Comparison of ENCODE assay signal across 12 cellular contexts in genomic region chr21:42574234-42575027, GRCh38.
DNase-seq lines count a peak whose midpoint lies in the region; ATAC-seq, FAIRE-seq and TF ChIP-seq lines count a peak whose summit lies in the region.
"Had no signal": no experiment of that assay in that cellular context is flagged by ENCODE, and none has a peak within 500 bp of the region (broad histone marks: within the 10 kb centered on the region; RNA-seq: fewer than 3 reads in every experiment).

No MANE protein-coding gene starts in this region.

- ATAC-seq in WTC11 (no peak), GM21515 (IDR thresholded peaks at IDR 0.05; ENCODE audit: unreplicated experiment) (no peak), HG02588 (IDR thresholded peaks at IDR 0.05; ENCODE audit: unreplicated experiment) (no peak), GM18517 (IDR thresholded peaks at IDR 0.05; ENCODE audit: unreplicated experiment) (no peak)
- ATAC-seq: naive thymus-derived CD8-positive, alpha-beta T cell; stimulated activated naive CD8-positive, alpha-beta T cell treated with anti-CD3 and anti-CD28 coated beads, Interleukin-15, Interleukin-2, amounts not matched to agents 100 U/mL and 50 U/mL, for 24 hours had no signal

- H3K27ac Mint-ChIP-seq in WTC11, result no peak overlapping the region
- H3K27ac Mint-ChIP-seq: activated T-helper 1 cell treated with anti-CD3 and anti-CD28 coated beads, Interleukin-12 subunit alpha, Interleukin-12 subunit beta, Interleukin-2, Interleukin-4 antibody, amounts not matched to agents 30 ng/mL and 10 ng/mL and 1 ng/mL, durations not matched to agents 14 hours and 24 hours and 36 hours; CD4-positive, alpha-beta memory T cell had no signal

- no peaks in the 10 kb centered on the region for H3K9me1 ChIP-seq in keratinocyte (ENCODE audit: control insufficient read depth, extremely low read depth, insufficient read depth, low read length)

- H3K27ac ChIP-seq in keratinocyte (ENCODE audit: control insufficient read depth, insufficient read depth, low read length), result no peak overlapping the region

- DNase-seq in AG04449 (ENCODE audit: low read depth, low spot score), result no peak
- peak; percentile 14 for DNase-seq in WTC11 (ENCODE audit: low spot score)
- no peak for DNase-seq in keratinocyte (ENCODE audit: low read depth, low spot score)
- DNase-seq in SK-N-DZ (ENCODE audit: low spot score), result no peak
- DNase-seq: CD4-positive, alpha-beta memory T cell; stimulated activated naive CD8-positive, alpha-beta T cell treated with anti-CD3 and anti-CD28 coated beads, Interleukin-15, Interleukin-2, amounts not matched to agents 100 U/mL and 50 U/mL, for 24 hours had no signal

- dilution Hi-C loops in keratinocyte (cut with MboI; ENCODE audit: extremely low pct_ligation_motif_present, low sequenced_read_pairs), result no loop called here

- H3K27me3 ChIP-seq in keratinocyte (ENCODE audit: control insufficient read depth, extremely low read depth, insufficient read depth, low read length), result no peaks in the 10 kb centered on the region

- CTCF ChIA-PET in AG04449 (lab: Yijun Ruan, JAX) (interaction anchor here (0.8 kb wide), 1 partner anchor 10 kb away, joined by 3 read pairs; no protein-coding TSS in a partner anchor), WTC11 (lab: Charles Lee) (interaction anchor here (1.1 kb wide), 1 partner anchor 19 kb away, joined by 3 read pairs; no protein-coding TSS in a partner anchor)

- peaks cover 0 to 6% of the 10 kb centered on the region in 2 experiments for H3K36me3 ChIP-seq in keratinocyte (ENCODE audit: control insufficient read depth in 2 of 2, extremely low read depth in 1 of 2, insufficient read depth in 2 of 2, low read length in 2 of 2)

- no peak overlapping the region for H2AFZ ChIP-seq in keratinocyte (ENCODE audit: control insufficient read depth, low read length)

- no peaks in the 10 kb centered on the region for H3K9me3 ChIP-seq in keratinocyte (ENCODE audit: control insufficient read depth, low read depth, low read length)

- H3K9ac ChIP-seq in keratinocyte (ENCODE audit: control insufficient read depth, extremely low read depth, insufficient read depth, low read length), result no peak overlapping the region

- H3K4me1 ChIP-seq in keratinocyte (ENCODE audit: control insufficient read depth, extremely low read depth, insufficient read depth, low read length), result no peaks in the 10 kb centered on the region

- no peaks in the 10 kb centered on the region for H3K27me3 Mint-ChIP-seq in WTC11 (ENCODE audit: low read depth)
- H3K27me3 Mint-ChIP-seq: CD4-positive, alpha-beta memory T cell; naive thymus-derived CD8-positive, alpha-beta T cell had no signal

- H3K4me3 Mint-ChIP-seq in WTC11, result no peak overlapping the region
- H3K4me3 Mint-ChIP-seq: activated T-helper 1 cell treated with anti-CD3 and anti-CD28 coated beads, Interleukin-12 subunit alpha, Interleukin-12 subunit beta, Interleukin-2, Interleukin-4 antibody, amounts not matched to agents 30 ng/mL and 10 ng/mL and 1 ng/mL, durations not matched to agents 14 hours and 24 hours and 36 hours; CD4-positive, alpha-beta memory T cell; naive thymus-derived CD8-positive, alpha-beta T cell had no signal

- no peak overlapping the region for H3K4me2 ChIP-seq in keratinocyte (ENCODE audit: control insufficient read depth, extremely low read depth, insufficient read depth, low read depth, low read length)

- POLR2A ChIA-PET in AG04449 (lab: Yijun Ruan, JAX), result no interaction called here
- POLR2A ChIA-PET in WTC11 (lab: Charles Lee), result no interaction called here

- H3K36me3 Mint-ChIP-seq in WTC11, result peaks cover 47% of the 10 kb centered on the region

- no peaks in the 10 kb centered on the region for H4K20me1 ChIP-seq in keratinocyte (ENCODE audit: control insufficient read depth, extremely low read depth, insufficient read depth, low read length)

- H3K79me2 ChIP-seq in keratinocyte (ENCODE audit: control insufficient read depth, insufficient read depth, low read length), result no peaks in the 10 kb centered on the region

- H3K4me1 Mint-ChIP-seq in WTC11, result no peaks in the 10 kb centered on the region

- TF ChIP-seq CTCF in AG04449 (IDR thresholded peaks at IDR 0.05; ENCODE audit: insufficient read depth, low read length, missing control alignments), result peak; percentile 50
- TF ChIP-seq CTCF in GM12872 (IDR thresholded peaks at IDR 0.05; ENCODE audit: insufficient read depth, low read depth, low read length), result peak; percentile 19; the same call in 2 of the 3 replicates
- TF ChIP-seq CTCF in WTC11 (IDR thresholded peaks at IDR 0.05), result no peak
- TF ChIP-seq CTCF in keratinocyte (optimal IDR thresholded peaks at IDR 0.05 in 1 of 3, IDR thresholded peaks at IDR 0.05 in 1 of 3, conservative IDR thresholded peaks at IDR 0.05 in 1 of 3; ENCODE audit: extremely low read depth in 1 of 3, insufficient read depth in 2 of 3, low read length in 3 of 3), result peak in 2 of 3 experiments; percentile 16 to 36

- H3K4me3 ChIP-seq in AG04449 (ENCODE audit: low read depth, low read length) (no peak overlapping the region), keratinocyte (ENCODE audit: control insufficient read depth in 2 of 3, extremely low read depth in 1 of 3, insufficient read depth in 2 of 3, low read depth in 1 of 3, low read length in 3 of 3) (no peak overlapping the region)

- FAIRE-seq in keratinocyte (lab: Jason Lieb, UNC), result no peak

- H3K9me3 Mint-ChIP-seq in WTC11, result peaks cover 18% of the 10 kb centered on the region

TF ChIP-seq in WTC11, 78 proteins besides CTCF, POLR2A, EP300 and RAD21:
- TF ChIP-seq GABPB1 (CRISPR knock-in tag; IDR thresholded peaks at IDR 0.05) (0 out of 2 replicates have a peak, but pooled peaks have one; percentile 13), NR3C1 (CRISPR knock-in tag; conservative IDR thresholded peaks at IDR 0.05; ENCODE audit: low read depth) (no peak)
TF ChIP-seq in WTC11: peak in this region for 1.
